Comparison of ENCODE assay signal across 15 cellular contexts in genomic region chr9:113536166-113536482, GRCh38.
A peak's percentile ranks its signal among the peaks of the same experiment; 100 is the strongest.
DNase-seq lines count a peak whose midpoint lies in the region; ATAC-seq, FAIRE-seq and TF ChIP-seq lines count a peak whose summit lies in the region.
"Had no signal": no experiment of that assay in that cellular context is flagged by ENCODE, and none has a peak within 500 bp of the region (broad histone marks: within the 10 kb centered on the region; RNA-seq: fewer than 3 reads in every experiment).

No MANE protein-coding gene starts in this region.

- in situ Hi-C loops in transverse colon (cut with MboI; ENCODE audit: low pct_ligation_motif_present in 1 of 4, low pct_unique_long_range_greater_than_20kb in 1 of 4, low sequenced_read_pairs in 3 of 4) = no loop called here

- no peak for TF ChIP-seq CTCF in esophagus muscularis mucosa (IDR thresholded peaks at IDR 0.05)
- TF ChIP-seq CTCF in neural crest cell (conservative IDR thresholded peaks at IDR 0.05) = no peak
- no peak for TF ChIP-seq CTCF in transverse colon (IDR thresholded peaks at IDR 0.05)

- H3K4me3 Mint-ChIP-seq in activated CD4-positive, alpha-beta T cell treated with anti-CD3 and anti-CD28 coated beads, Interleukin-2, amount 10 ng/mL, durations not matched to agents 7 days and 5 days = no peak overlapping the region
- H3K4me3 Mint-ChIP-seq in activated CD4-positive, alpha-beta T cell treated with anti-CD3 and anti-CD28 coated beads, Interleukin-2, amount 10 ng/mL, durations not matched to agents 24 days and 14 days = no peak overlapping the region
- H3K4me3 Mint-ChIP-seq in neural crest cell = peak overlapping the region; percentile 4
- H3K4me3 Mint-ChIP-seq: stimulated activated naive CD8-positive, alpha-beta T cell treated with anti-CD3 and anti-CD28 coated beads, Interleukin-15, Interleukin-2, amounts not matched to agents 100 ng/mL and 50 ng/mL, for 24 hours had no signal

- POLR2A ChIA-PET in activated CD4-positive, alpha-beta T cell treated with anti-CD3 and anti-CD28 coated beads, Interleukin-2, amount 10 ng/mL, durations not matched to agents 7 days and 5 days (lab: Charles Lee) = no interaction called here

- DNase-seq in activated CD4-positive, alpha-beta T cell treated with anti-CD3 and anti-CD28 coated beads, Interleukin-2, amount 10 ng/mL, durations not matched to agents 7 days and 5 days = no peak
- no peak for DNase-seq in activated CD4-positive, alpha-beta T cell treated with anti-CD3 and anti-CD28 coated beads, Interleukin-2, amount 10 ng/mL, durations not matched to agents 24 days and 14 days
- DNase-seq in esophagus muscularis mucosa (ENCODE audit: extremely low spot score) (no peak), neural crest cell (ENCODE audit: low read depth, low spot score) (no peak), transverse colon (no peak), dedifferentiated amniotic fluid mesenchymal stem cell (ENCODE audit: extremely low spot score) (no peak), urothelium cell line (ENCODE audit: low spot score) (no peak)
- DNase-seq: NCI-H1105, NCI-H510A treated with DMSO at 0.1 percent for 48 hours, T1000 had no signal

- H3K27me3 ChIP-seq in esophagus muscularis mucosa (no peaks in the 10 kb centered on the region), transverse colon (no peaks in the 10 kb centered on the region)

- no peaks in the 10 kb centered on the region for H3K4me1 Mint-ChIP-seq in activated CD4-positive, alpha-beta T cell treated with anti-CD3 and anti-CD28 coated beads, Interleukin-2, amount 10 ng/mL, durations not matched to agents 7 days and 5 days
- peaks cover 6% of the 10 kb centered on the region for H3K4me1 Mint-ChIP-seq in activated CD4-positive, alpha-beta T cell treated with anti-CD3 and anti-CD28 coated beads, Interleukin-2, amount 10 ng/mL, durations not matched to agents 24 days and 14 days
- H3K4me1 Mint-ChIP-seq in neural crest cell = peaks cover 39% of the 10 kb centered on the region

- peaks cover 12 to 77% (median 56%) of the 10 kb centered on the region in 4 donors for H3K36me3 ChIP-seq in esophagus muscularis mucosa
- peaks cover 0 to 6% (median 0%) of the 10 kb centered on the region in 4 donors for H3K36me3 ChIP-seq in transverse colon

- CTCF ChIA-PET in activated CD4-positive, alpha-beta T cell treated with anti-CD3 and anti-CD28 coated beads, Interleukin-2, amount 10 ng/mL, durations not matched to agents 7 days and 5 days (lab: Charles Lee) = interaction anchor here (0.9 to 1.3 kb wide), 3 partner anchors 10 to 130 kb away, joined by 3 to 6 read pairs (median 5); no protein-coding TSS in a partner anchor

- FAIRE-seq in urothelium cell line (lab: Jason Lieb, UNC) = no peak
- FAIRE-seq: RCC 7860 had no signal

- TF ChIP-seq POLR2A in esophagus muscularis mucosa (IDR thresholded peaks at IDR 0.05; ENCODE audit: low read depth) (no peak), transverse colon (IDR thresholded peaks at IDR 0.05) (no peak)

- 80% methylated on average over 5 of the region's 6 CpGs for WGBS in esophagus muscularis mucosa
- WGBS in transverse colon (ENCODE audit: low coverage in 1 of 2), 2 donors = 88% methylated on average over 6 of the region's 6 CpGs; no CpG with 5 or more reads in 1 of the 2 donors

- H3K27ac ChIP-seq in esophagus muscularis mucosa (replicated peaks in 1 of 4) (peak overlapping the region; percentile 29 to 55 (median 45)), transverse colon (peak overlapping the region in 3 of 4 donors; percentile 7 to 34 (median 8))
- H3K27ac ChIP-seq: 22Rv1 had no signal

- H3K4me1 ChIP-seq in esophagus muscularis mucosa (peaks cover 35 to 50% (median 45%) of the 10 kb centered on the region in 4 donors), transverse colon (peaks cover 0 to 11% (median 0%) of the 10 kb centered on the region in 4 donors)

- peak overlapping the region; percentile 5 for H3K27ac Mint-ChIP-seq in activated CD4-positive, alpha-beta T cell treated with anti-CD3 and anti-CD28 coated beads, Interleukin-2, amount 10 ng/mL, durations not matched to agents 7 days and 5 days
- H3K27ac Mint-ChIP-seq in activated CD4-positive, alpha-beta T cell treated with anti-CD3 and anti-CD28 coated beads, Interleukin-2, amount 10 ng/mL, durations not matched to agents 24 days and 14 days = no peak overlapping the region
- H3K27ac Mint-ChIP-seq in neural crest cell (ENCODE audit: unreplicated experiment) = peak overlapping the region; percentile 99
- H3K27ac Mint-ChIP-seq: stimulated activated naive CD8-positive, alpha-beta T cell treated with anti-CD3 and anti-CD28 coated beads, Interleukin-15, Interleukin-2, amounts not matched to agents 100 ng/mL and 50 ng/mL, for 24 hours had no signal

- H3K9me3 ChIP-seq in esophagus muscularis mucosa (no peaks in the 10 kb centered on the region), transverse colon (no peaks in the 10 kb centered on the region)

- ATAC-seq in HG03108 (IDR thresholded peaks at IDR 0.05; ENCODE audit: unreplicated experiment) = no peak
- ATAC-seq: activated naive CD4-positive, alpha-beta T cell treated with anti-CD3 and anti-CD28 coated beads, Interleukin-2, amount 50 U/mL, for 72 hours had no signal

- TF ChIP-seq EP300 in esophagus muscularis mucosa (IDR thresholded peaks at IDR 0.05) = no peak
- TF ChIP-seq EP300 in transverse colon (IDR thresholded peaks at IDR 0.05; ENCODE audit: low read depth) = no peak

- intact Hi-C loops in activated CD4-positive, alpha-beta T cell treated with anti-CD3 and anti-CD28 coated beads, Interleukin-2, amount 10 ng/mL, durations not matched to agents 24 days and 14 days (cut with micrococcal nuclease) = no loop called here
- intact Hi-C loops in esophagus muscularis mucosa (cut with DNase I) = no loop called here
- intact Hi-C loops in transverse colon (cut with DNase I; ENCODE audit: low total_unique reads) = no loop called here

- no peak overlapping the region for H3K4me3 ChIP-seq in esophagus muscularis mucosa
- H3K4me3 ChIP-seq in transverse colon = no peak overlapping the region

- peaks cover 10% of the 10 kb centered on the region for H3K36me3 Mint-ChIP-seq in activated CD4-positive, alpha-beta T cell treated with anti-CD3 and anti-CD28 coated beads, Interleukin-2, amount 10 ng/mL, durations not matched to agents 7 days and 5 days (ENCODE audit: low read depth)
- peaks cover 44% of the 10 kb centered on the region for H3K36me3 Mint-ChIP-seq in activated CD4-positive, alpha-beta T cell treated with anti-CD3 and anti-CD28 coated beads, Interleukin-2, amount 10 ng/mL, durations not matched to agents 24 days and 14 days (ENCODE audit: low read depth)
- H3K36me3 Mint-ChIP-seq in neural crest cell (ENCODE audit: low read depth) = peaks cover 1% of the 10 kb centered on the region

- H3K9me3 Mint-ChIP-seq in activated CD4-positive, alpha-beta T cell treated with anti-CD3 and anti-CD28 coated beads, Interleukin-2, amount 10 ng/mL, durations not matched to agents 7 days and 5 days = no peaks in the 10 kb centered on the region
- H3K9me3 Mint-ChIP-seq in activated CD4-positive, alpha-beta T cell treated with anti-CD3 and anti-CD28 coated beads, Interleukin-2, amount 10 ng/mL, durations not matched to agents 24 days and 14 days = no peaks in the 10 kb centered on the region
- no peaks in the 10 kb centered on the region for H3K9me3 Mint-ChIP-seq in neural crest cell
- H3K9me3 Mint-ChIP-seq: activated naive CD4-positive, alpha-beta T cell treated with anti-CD3 and anti-CD28 coated beads, Interleukin-2, amount 50 U/mL, for 72 hours; stimulated activated naive CD8-positive, alpha-beta T cell treated with anti-CD3 and anti-CD28 coated beads, Interleukin-15, Interleukin-2, amounts not matched to agents 100 ng/mL and 50 ng/mL, for 24 hours had no signal

- H3K27me3 Mint-ChIP-seq in activated CD4-positive, alpha-beta T cell treated with anti-CD3 and anti-CD28 coated beads, Interleukin-2, amount 10 ng/mL, durations not matched to agents 7 days and 5 days = no peaks in the 10 kb centered on the region
- H3K27me3 Mint-ChIP-seq in activated CD4-positive, alpha-beta T cell treated with anti-CD3 and anti-CD28 coated beads, Interleukin-2, amount 10 ng/mL, durations not matched to agents 24 days and 14 days = no peaks in the 10 kb centered on the region
- no peaks in the 10 kb centered on the region for H3K27me3 Mint-ChIP-seq in neural crest cell (ENCODE audit: low read depth)
- H3K27me3 Mint-ChIP-seq: stimulated activated naive CD8-positive, alpha-beta T cell treated with anti-CD3 and anti-CD28 coated beads, Interleukin-15, Interleukin-2, amounts not matched to agents 100 ng/mL and 50 ng/mL, for 24 hours had no signal
